In the genomic region with DNA sequence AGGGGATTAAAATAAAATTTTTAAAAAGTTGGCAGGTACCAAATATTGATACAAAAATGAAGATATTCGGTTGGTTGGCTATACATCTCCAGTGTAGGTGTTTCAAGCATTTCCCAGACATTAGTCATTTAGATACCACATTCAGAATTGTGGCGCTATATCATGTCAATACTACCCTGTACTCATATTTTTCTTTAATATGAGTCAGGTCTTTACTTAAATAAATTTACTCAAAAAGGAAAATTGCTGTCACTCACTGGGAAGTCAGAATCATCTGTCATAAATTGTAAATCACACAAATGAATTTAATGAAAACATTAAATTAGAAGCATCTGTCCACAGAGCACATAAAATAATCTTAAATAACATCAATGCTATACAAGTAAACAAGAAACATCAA, we compare ENCODE assay signal across 1 cellular context.
TF ChIP-seq lines count a peak whose summit lies in the region.

No MANE protein-coding gene starts in this region.

TF ChIP-seq in SK-N-SH, 30 proteins besides CTCF, POLR2A, EP300 and RAD21 (continued from another document):
- TF ChIP-seq, protein P1, sequence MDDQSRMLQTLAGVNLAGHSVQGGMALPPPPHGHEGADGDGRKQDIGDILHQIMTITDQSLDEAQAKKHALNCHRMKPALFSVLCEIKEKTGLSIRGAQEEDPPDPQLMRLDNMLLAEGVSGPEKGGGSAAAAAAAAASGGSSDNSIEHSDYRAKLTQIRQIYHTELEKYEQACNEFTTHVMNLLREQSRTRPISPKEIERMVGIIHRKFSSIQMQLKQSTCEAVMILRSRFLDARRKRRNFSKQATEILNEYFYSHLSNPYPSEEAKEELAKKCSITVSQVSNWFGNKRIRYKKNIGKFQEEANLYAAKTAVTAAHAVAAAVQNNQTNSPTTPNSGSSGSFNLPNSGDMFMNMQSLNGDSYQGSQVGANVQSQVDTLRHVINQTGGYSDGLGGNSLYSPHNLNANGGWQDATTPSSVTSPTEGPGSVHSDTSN (IDR thresholded peaks at IDR 0.05): peak; percentile 58
- TF ChIP-seq YY1 (IDR thresholded peaks at IDR 0.05; ENCODE audit: low read depth) (no peak), FOXJ3 (CRISPR knock-in tag; IDR thresholded peaks at IDR 0.05) (no peak), CHD2 (IDR thresholded peaks at IDR 0.05; ENCODE audit: low read length, partially characterized antibody) (no peak), NRF1 (IDR thresholded peaks at IDR 0.05; ENCODE audit: low read depth, low read length) (no peak), TEAD4 (IDR thresholded peaks at IDR 0.05; ENCODE audit: borderline replicate concordance, insufficient read depth) (no peak), SIN3A (IDR thresholded peaks at IDR 0.05; ENCODE audit: borderline replicate concordance, low read depth, low read length) (no peak), TAF1 (IDR thresholded peaks at IDR 0.05; ENCODE audit: borderline replicate concordance, low read depth, low read length) (no peak), NFIC (IDR thresholded peaks at IDR 0.05; ENCODE audit: borderline replicate concordance) (no peak), GATA2 (CRISPR knock-in tag; IDR thresholded peaks at IDR 0.05) (no peak), RXRA (IDR thresholded peaks at IDR 0.05; ENCODE audit: borderline replicate concordance, low read depth) (no peak), MEF2A (IDR thresholded peaks at IDR 0.05; ENCODE audit: borderline replicate concordance, low read depth) (no peak), FOXM1 (IDR thresholded peaks at IDR 0.05; ENCODE audit: low read depth) (no peak), RCOR1 (IDR thresholded peaks at IDR 0.05; ENCODE audit: low read length) (no peak), TCF12 (IDR thresholded peaks at IDR 0.05) (peak; percentile 28; the same call in 1 of the 2 replicates), EZH2phosphoT487 (IDR thresholded peaks at IDR 0.05; ENCODE audit: borderline replicate concordance, low read depth) (no peak), FOSL2 (IDR thresholded peaks at IDR 0.05; ENCODE audit: borderline replicate concordance, low read depth) (peak; percentile 39; the same call in 1 of the 2 replicates), RFX5 (IDR thresholded peaks at IDR 0.05; ENCODE audit: low read length) (no peak)
- TF ChIP-seq, protein P2, sequence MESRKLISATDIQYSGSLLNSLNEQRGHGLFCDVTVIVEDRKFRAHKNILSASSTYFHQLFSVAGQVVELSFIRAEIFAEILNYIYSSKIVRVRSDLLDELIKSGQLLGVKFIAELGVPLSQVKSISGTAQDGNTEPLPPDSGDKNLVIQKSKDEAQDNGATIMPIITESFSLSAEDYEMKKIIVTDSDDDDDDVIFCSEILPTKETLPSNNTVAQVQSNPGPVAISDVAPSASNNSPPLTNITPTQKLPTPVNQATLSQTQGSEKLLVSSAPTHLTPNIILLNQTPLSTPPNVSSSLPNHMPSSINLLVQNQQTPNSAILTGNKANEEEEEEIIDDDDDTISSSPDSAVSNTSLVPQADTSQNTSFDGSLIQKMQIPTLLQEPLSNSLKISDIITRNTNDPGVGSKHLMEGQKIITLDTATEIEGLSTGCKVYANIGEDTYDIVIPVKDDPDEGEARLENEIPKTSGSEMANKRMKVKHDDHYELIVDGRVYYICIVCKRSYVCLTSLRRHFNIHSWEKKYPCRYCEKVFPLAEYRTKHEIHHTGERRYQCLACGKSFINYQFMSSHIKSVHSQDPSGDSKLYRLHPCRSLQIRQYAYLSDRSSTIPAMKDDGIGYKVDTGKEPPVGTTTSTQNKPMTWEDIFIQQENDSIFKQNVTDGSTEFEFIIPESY (IDR thresholded peaks at IDR 0.05; ENCODE audit: borderline replicate concordance, low read depth): no peak
- TF ChIP-seq, protein P3, sequence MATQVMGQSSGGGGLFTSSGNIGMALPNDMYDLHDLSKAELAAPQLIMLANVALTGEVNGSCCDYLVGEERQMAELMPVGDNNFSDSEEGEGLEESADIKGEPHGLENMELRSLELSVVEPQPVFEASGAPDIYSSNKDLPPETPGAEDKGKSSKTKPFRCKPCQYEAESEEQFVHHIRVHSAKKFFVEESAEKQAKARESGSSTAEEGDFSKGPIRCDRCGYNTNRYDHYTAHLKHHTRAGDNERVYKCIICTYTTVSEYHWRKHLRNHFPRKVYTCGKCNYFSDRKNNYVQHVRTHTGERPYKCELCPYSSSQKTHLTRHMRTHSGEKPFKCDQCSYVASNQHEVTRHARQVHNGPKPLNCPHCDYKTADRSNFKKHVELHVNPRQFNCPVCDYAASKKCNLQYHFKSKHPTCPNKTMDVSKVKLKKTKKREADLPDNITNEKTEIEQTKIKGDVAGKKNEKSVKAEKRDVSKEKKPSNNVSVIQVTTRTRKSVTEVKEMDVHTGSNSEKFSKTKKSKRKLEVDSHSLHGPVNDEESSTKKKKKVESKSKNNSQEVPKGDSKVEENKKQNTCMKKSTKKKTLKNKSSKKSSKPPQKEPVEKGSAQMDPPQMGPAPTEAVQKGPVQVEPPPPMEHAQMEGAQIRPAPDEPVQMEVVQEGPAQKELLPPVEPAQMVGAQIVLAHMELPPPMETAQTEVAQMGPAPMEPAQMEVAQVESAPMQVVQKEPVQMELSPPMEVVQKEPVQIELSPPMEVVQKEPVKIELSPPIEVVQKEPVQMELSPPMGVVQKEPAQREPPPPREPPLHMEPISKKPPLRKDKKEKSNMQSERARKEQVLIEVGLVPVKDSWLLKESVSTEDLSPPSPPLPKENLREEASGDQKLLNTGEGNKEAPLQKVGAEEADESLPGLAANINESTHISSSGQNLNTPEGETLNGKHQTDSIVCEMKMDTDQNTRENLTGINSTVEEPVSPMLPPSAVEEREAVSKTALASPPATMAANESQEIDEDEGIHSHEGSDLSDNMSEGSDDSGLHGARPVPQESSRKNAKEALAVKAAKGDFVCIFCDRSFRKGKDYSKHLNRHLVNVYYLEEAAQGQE (IDR thresholded peaks at IDR 0.05; ENCODE audit: low read depth, low read length): no peak
- TF ChIP-seq, protein P4, sequence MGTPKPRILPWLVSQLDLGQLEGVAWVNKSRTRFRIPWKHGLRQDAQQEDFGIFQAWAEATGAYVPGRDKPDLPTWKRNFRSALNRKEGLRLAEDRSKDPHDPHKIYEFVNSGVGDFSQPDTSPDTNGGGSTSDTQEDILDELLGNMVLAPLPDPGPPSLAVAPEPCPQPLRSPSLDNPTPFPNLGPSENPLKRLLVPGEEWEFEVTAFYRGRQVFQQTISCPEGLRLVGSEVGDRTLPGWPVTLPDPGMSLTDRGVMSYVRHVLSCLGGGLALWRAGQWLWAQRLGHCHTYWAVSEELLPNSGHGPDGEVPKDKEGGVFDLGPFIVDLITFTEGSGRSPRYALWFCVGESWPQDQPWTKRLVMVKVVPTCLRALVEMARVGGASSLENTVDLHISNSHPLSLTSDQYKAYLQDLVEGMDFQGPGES (IDR thresholded peaks at IDR 0.05; ENCODE audit: low read depth, low read length): no peak
- TF ChIP-seq, protein P5, sequence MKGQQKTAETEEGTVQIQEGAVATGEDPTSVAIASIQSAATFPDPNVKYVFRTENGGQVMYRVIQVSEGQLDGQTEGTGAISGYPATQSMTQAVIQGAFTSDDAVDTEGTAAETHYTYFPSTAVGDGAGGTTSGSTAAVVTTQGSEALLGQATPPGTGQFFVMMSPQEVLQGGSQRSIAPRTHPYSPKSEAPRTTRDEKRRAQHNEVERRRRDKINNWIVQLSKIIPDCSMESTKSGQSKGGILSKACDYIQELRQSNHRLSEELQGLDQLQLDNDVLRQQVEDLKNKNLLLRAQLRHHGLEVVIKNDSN (IDR thresholded peaks at IDR 0.05; ENCODE audit: borderline replicate concordance, low read depth): no peak
- TF ChIP-seq, protein P6, sequence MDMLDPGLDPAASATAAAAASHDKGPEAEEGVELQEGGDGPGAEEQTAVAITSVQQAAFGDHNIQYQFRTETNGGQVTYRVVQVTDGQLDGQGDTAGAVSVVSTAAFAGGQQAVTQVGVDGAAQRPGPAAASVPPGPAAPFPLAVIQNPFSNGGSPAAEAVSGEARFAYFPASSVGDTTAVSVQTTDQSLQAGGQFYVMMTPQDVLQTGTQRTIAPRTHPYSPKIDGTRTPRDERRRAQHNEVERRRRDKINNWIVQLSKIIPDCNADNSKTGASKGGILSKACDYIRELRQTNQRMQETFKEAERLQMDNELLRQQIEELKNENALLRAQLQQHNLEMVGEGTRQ (IDR thresholded peaks at IDR 0.05; ENCODE audit: borderline replicate concordance, low read depth, low read length): no peak
